16 cellular contexts compared by ENCODE assay signal in genomic region chr17:50443492-50444051, GRCh38. TPM values are rescaled to one million over a fixed set of nuclear protein-coding genes. Genes with fewer than 3 reads are reported as not detected.
DNase-seq lines count a peak whose midpoint lies in the region; ATAC-seq and TF ChIP-seq lines count a peak whose summit lies in the region.
"Had no signal": no experiment of that assay in that cellular context is flagged by ENCODE, and none has a peak within 500 bp of the region (broad histone marks: within the 10 kb centered on the region; RNA-seq: fewer than 3 reads in every experiment).

No MANE protein-coding gene starts in this region.

- no peaks in the 10 kb centered on the region for H3K36me3 ChIP-seq in HAP-1 (replicated peaks)
- H3K36me3 ChIP-seq in Panc1 (ENCODE audit: control insufficient read depth, insufficient read depth, low read length), result no peaks in the 10 kb centered on the region
- no peaks in the 10 kb centered on the region for H3K36me3 ChIP-seq in gastrocnemius medialis
- H3K36me3 ChIP-seq: ovary had no signal

- H3K27ac ChIP-seq in Panc1 (ENCODE audit: low read length), result no peak overlapping the region
- H3K27ac ChIP-seq in gastrocnemius medialis, result peak overlapping the region; percentile 76 to 87 (median 85)
- H3K27ac ChIP-seq: ovary had no signal

- DNase-seq in HAP-1 (ENCODE audit: low spot score in 2 of 2), result peak; percentile 53 to 62
- DNase-seq in Panc1 (ENCODE audit: low read depth, low spot score), result no peak
- DNase-seq in Right ventricle myocardium superior, result no peak
- peak; percentile 41 to 48 for DNase-seq in gastrocnemius medialis
- DNase-seq in H4 (ENCODE audit: low spot score), result no peak
- DNase-seq in medulla oblongata (ENCODE audit: extremely low spot score), result no peak
- DNase-seq in activated CD8-positive, alpha-beta memory T cell treated with anti-CD3 and anti-CD28 coated beads, Interleukin-2, amount 50 U/mL, for 4 hours, result no peak
- DNase-seq: activated CD4-positive, CD25-positive, alpha-beta regulatory T cell treated with anti-CD3 and anti-CD28 coated beads, Interleukin-2, amount 50 U/mL, for 72 hours; aorta; CD4-positive, CD25-positive, alpha-beta regulatory T cell; heart left ventricle; NCI-H1105 treated with DMSO at 0.1 percent for 48 hours; NCI-H82; ovary; stimulated activated CD4-positive, alpha-beta T cell treated with anti-CD3 and anti-CD28 coated beads, Interleukin-4, amount 100 ng/mL, for 24 hours had no signal

- no peaks in the 10 kb centered on the region for H3K9me3 ChIP-seq in HAP-1
- no peaks in the 10 kb centered on the region for H3K9me3 ChIP-seq in Panc1 (ENCODE audit: control insufficient read depth, insufficient read depth, low read depth, low read length)
- H3K9me3 ChIP-seq in gastrocnemius medialis, result no peaks in the 10 kb centered on the region
- H3K9me3 ChIP-seq: heart left ventricle, ovary had no signal

- no peak for TF ChIP-seq CTCF in Panc1 (IDR thresholded peaks at IDR 0.05)
- no peak for TF ChIP-seq CTCF in gastrocnemius medialis (IDR thresholded peaks at IDR 0.05 in 4 of 5, conservative IDR thresholded peaks at IDR 0.05 in 1 of 5)

- H3K4me1 ChIP-seq in HAP-1 (peaks cover 9% of the 10 kb centered on the region), Panc1 (ENCODE audit: control insufficient read depth, insufficient read depth, low read length) (no peaks in the 10 kb centered on the region), gastrocnemius medialis (peaks cover 60 to 61% of the 10 kb centered on the region in 2 donors)

- no peak for TF ChIP-seq POLR2A in gastrocnemius medialis (IDR thresholded peaks at IDR 0.05)

- intact Hi-C loops in Panc1 (cut with micrococcal nuclease; ENCODE audit: unreplicated experiment) (no loop called here), Right ventricle myocardium superior (cut with DNase I) (no loop called here), gastrocnemius medialis (cut with DNase I; ENCODE audit: low total_unique reads) (no loop called here)

- ATAC-seq in Panc1 (no peak), Right ventricle myocardium superior (ENCODE audit: poor library complexity) (peak; percentile 69), gastrocnemius medialis (peak; percentile 94 to 96), HG02588 (IDR thresholded peaks at IDR 0.05; ENCODE audit: unreplicated experiment) (no peak)

- POLR2A ChIA-PET in Panc1 (lab: Charles Lee), result no interaction called here

- no peaks in the 10 kb centered on the region for H3K27me3 ChIP-seq in HAP-1 (ENCODE audit: low read depth)
- H3K27me3 ChIP-seq in Panc1 (ENCODE audit: control insufficient read depth, insufficient read depth, low read length), result no peaks in the 10 kb centered on the region
- H3K27me3 ChIP-seq in gastrocnemius medialis, result no peaks in the 10 kb centered on the region
- H3K27me3 ChIP-seq: heart left ventricle, ovary had no signal

- CTCF ChIA-PET in Panc1 (lab: Charles Lee), result no interaction called here

- in situ Hi-C loops in HAP-1 (cut with MboI; ENCODE audit: low sequenced_read_pairs), result no loop called here
- in situ Hi-C loops in Panc1 (cut with HindIII; ENCODE audit: low pct_unique_long_range_greater_than_20kb, low sequenced_read_pairs), result no loop called here
- in situ Hi-C loops in gastrocnemius medialis (cut with MboI; ENCODE audit: low sequenced_read_pairs in 4 of 4), result no loop called here

- BruUV-seq in Panc1 (replicated peaks; lab: Mats Ljungman, UMichigan), result TSS peak; percentile 27

- H3K4me3 ChIP-seq in HAP-1 (no peak overlapping the region), Panc1 (ENCODE audit: low read depth in 2 of 2, low read length in 2 of 2) (no peak overlapping the region), gastrocnemius medialis (peak overlapping the region in 2 of 4 donors; percentile 7 to 26)
- H3K4me3 ChIP-seq: heart left ventricle, ovary had no signal

RNA-seq across cellular contexts. Expression of gene ACSF2, which starts 17.6 kb away (rescaled TPM):
- total RNA-seq in Panc1 (2021; ENCODE audit: unreplicated experiment), result 17.2 TPM
- polyA plus RNA-seq in Panc1 (2012; ENCODE audit: insufficient read length), result 35.8 TPM
- total RNA-seq in Right ventricle myocardium superior, result 25.0 TPM
- total RNA-seq in gastrocnemius medialis, result 10 to 100 TPM in 3 of 4 donors, 1 to 10 TPM in 1; 8.7 to 61.4 (median 34.2) TPM
- total RNA-seq in H4 (2014; rRNA removed; shearing (Covaris generic)), result 26.5 and 47.2 TPM in 2 replicates

RNA-seq across cellular contexts. Expression of gene CHAD, which starts 25.1 kb away (rescaled TPM):
- total RNA-seq in Panc1 (2021; ENCODE audit: unreplicated experiment) (not detected), Right ventricle myocardium superior (0.27 TPM), gastrocnemius medialis (1 to 10 TPM in 2 of 4 donors, not detected in 2; 1.8 to 8.8 TPM)
- polyA plus RNA-seq in Panc1 (2012; ENCODE audit: insufficient read length), result 0.92 TPM
- not detected in 2 replicates for total RNA-seq in H4 (2014; rRNA removed; shearing (Covaris generic))
- total RNA-seq: CD4-positive, CD25-positive, alpha-beta regulatory T cell had no signal
- polyA plus RNA-seq: CD4-positive, CD25-positive, alpha-beta regulatory T cell had no signal

RNA-seq across cellular contexts. Expression of gene RSAD1, which starts 35.1 kb away (rescaled TPM):
- 40.2 TPM for total RNA-seq in Panc1 (2021; ENCODE audit: unreplicated experiment)
- polyA plus RNA-seq in Panc1 (2012; ENCODE audit: insufficient read length), result 34.6 TPM
- 49.7 TPM for total RNA-seq in Right ventricle myocardium superior
- 10 to 100 TPM; 27.1 to 67.4 (median 52.7) TPM for total RNA-seq in gastrocnemius medialis
- 18.7 and 19.3 TPM in 2 replicates for total RNA-seq in H4 (2014; rRNA removed; shearing (Covaris generic))

RNA-seq across cellular contexts. Expression of gene LRRC59, which starts 46.2 kb away (rescaled TPM):
- total RNA-seq in Panc1 (2021; ENCODE audit: unreplicated experiment) (167 TPM), Right ventricle myocardium superior (20.3 TPM), gastrocnemius medialis (10 to 100 TPM; 25.4 to 73.2 (median 55.8) TPM)
- polyA plus RNA-seq in Panc1 (2012; ENCODE audit: insufficient read length), result 160 TPM
- total RNA-seq in H4 (2014; rRNA removed; shearing (Covaris generic)), result 201 and 234 TPM in 2 replicates

Comparison
In these comparisons a context has a peak if more than half of its experiments do, and no peak if none do; other contexts are left out.
1. DNase-seq: peak in HAP-1 (2 of 2) and gastrocnemius medialis (2 of 2); none in Panc1 (single experiment), Right ventricle myocardium superior (single experiment), H4 (single experiment), medulla oblongata (single experiment) and activated CD8-positive, alpha-beta memory T cell treated with anti-CD3 and anti-CD28 coated beads, Interleukin-2, amount 50 U/mL, for 4 hours (single experiment).
2. ATAC-seq: peak in Right ventricle myocardium superior (single experiment) and gastrocnemius medialis (2 of 2); none in Panc1 (single experiment) and HG02588 (single experiment).